ENCODE assay signal across 24 cellular contexts in the genomic region with DNA sequence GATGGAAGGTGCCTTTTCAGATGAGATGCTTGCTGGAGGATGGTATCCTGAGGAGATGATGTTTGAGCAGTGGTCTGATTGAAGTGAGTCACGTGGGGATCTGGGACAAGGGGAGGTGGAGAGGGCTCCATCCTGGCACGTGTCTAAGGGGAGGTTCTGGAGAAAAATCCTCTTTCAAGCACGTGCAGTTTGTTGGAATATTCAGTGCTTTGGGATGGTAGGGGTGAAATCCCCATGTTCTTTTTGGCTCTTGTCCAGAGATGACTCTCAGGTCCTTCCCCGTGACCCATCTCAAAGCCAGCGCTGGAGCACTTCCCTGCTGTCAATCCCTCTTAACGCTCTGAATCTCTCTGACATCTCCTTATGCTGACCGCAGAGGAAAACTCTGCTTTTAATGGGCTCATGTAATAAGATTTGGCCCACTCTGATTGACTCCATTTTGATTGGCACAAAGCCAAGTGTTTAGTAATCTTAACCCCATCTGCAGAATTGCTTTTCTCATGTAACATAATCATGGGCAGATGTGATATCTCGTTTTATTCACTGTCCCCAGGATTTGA. TPM values are rescaled to one million over a fixed set of nuclear protein-coding genes. Genes with fewer than 3 reads are reported as not detected.
DNase-seq lines count a peak whose midpoint lies in the region; TF ChIP-seq lines count a peak whose summit lies in the region.
"Had no signal": no experiment of that assay in that cellular context is flagged by ENCODE, and none has a peak within 500 bp of the region (broad histone marks: within the 10 kb centered on the region; RNA-seq: fewer than 3 reads in every experiment).

No MANE protein-coding gene starts in this region.

- H3K27ac ChIP-seq in HEK293 (ENCODE audit: extremely low read depth, low read depth, low read length), result no peak overlapping the region
- no peak overlapping the region for H3K27ac ChIP-seq in tibial artery
- no peak overlapping the region for H3K27ac ChIP-seq in neuronal stem cell (replicated peaks; ENCODE audit: low read length)
- H3K27ac ChIP-seq: Peyer's patch, right lobe of liver, SJSA1, tibial nerve had no signal

- no peak overlapping the region for H3K23ac ChIP-seq in neuronal stem cell (ENCODE audit: low read depth, low read length, poor library complexity)

- H3K4me2 ChIP-seq in neuronal stem cell (ENCODE audit: insufficient read depth, low read length, poor library complexity, severe bottlenecking), result no peak overlapping the region

- no peak overlapping the region for H3K9ac ChIP-seq in neuronal stem cell (ENCODE audit: low read depth, low read length, poor library complexity)

- H3K4me3 ChIP-seq in HEK293 (ENCODE audit: low read depth, low read length) (no peak overlapping the region), choroid plexus epithelial cell (ENCODE audit: low read depth, low read length) (no peak overlapping the region), tibial artery (no peak overlapping the region), H7 (ENCODE audit: insufficient read depth, low read depth, low read length) (no peak overlapping the region), neuronal stem cell (ENCODE audit: low read length in 2 of 2) (no peak overlapping the region)
- H3K4me3 ChIP-seq: Peyer's patch, right lobe of liver, SJSA1, tibial nerve had no signal

- H3K9me3 ChIP-seq in HEK293 (ENCODE audit: control insufficient read depth, insufficient read depth, low read depth, low read length), result no peaks in the 10 kb centered on the region
- no peaks in the 10 kb centered on the region for H3K9me3 ChIP-seq in tibial artery
- no peaks in the 10 kb centered on the region for H3K9me3 ChIP-seq in neuronal stem cell (replicated peaks in 1 of 2; ENCODE audit: control insufficient read depth in 2 of 2, insufficient read depth in 1 of 2, low read depth in 1 of 2, low read length in 2 of 2)
- H3K9me3 ChIP-seq: Peyer's patch, right lobe of liver, SJSA1, tibial nerve had no signal

- no peak overlapping the region for H4K8ac ChIP-seq in neuronal stem cell (ENCODE audit: low read depth, low read length)

- DNase-seq in D341Med (ENCODE audit: low spot score), result peak; percentile 31
- peak; percentile 36 for DNase-seq in NCI-H2227 (lab: John Stamatoyannopoulos, UW; ENCODE audit: unreplicated experiment)
- DNase-seq in choroid plexus epithelial cell (ENCODE audit: low read depth), result peak; percentile 27
- no peak for DNase-seq in tibial artery
- DNase-seq in H7, result no peak
- DNase-seq in neuronal stem cell (ENCODE audit: low spot score), result no peak
- DNase-seq in head of caudate nucleus, result no peak
- DNase-seq: activated B cell treated with CpG ODN at 0.5 μM for 24 hours; activated CD8-positive, alpha-beta T cell treated with anti-CD3 and anti-CD28 coated beads for 36 hours; activated naive CD4-positive, alpha-beta T cell treated with anti-CD3 and anti-CD28 coated beads for 36 hours; activated T-cell treated with anti-CD3 and anti-CD28 coated beads, Interleukin-2, amount 50 U/mL, for 24 hours; CD4-positive, CD25-positive, alpha-beta regulatory T cell; GOT3; mammary epithelial cell; NCI-H1930; Peyer's patch; right lobe of liver; stimulated activated naive CD4-positive, alpha-beta T cell treated with Interleukin-2 at 50 U/mL for 16 hours had no signal

- H3K36me3 ChIP-seq in HEK293 (ENCODE audit: control insufficient read depth in 2 of 2, insufficient read depth in 1 of 2, low read length in 2 of 2) (peaks cover 0 to 2% of the 10 kb centered on the region in 2 experiments; a peak in 1 of 3 replicates), tibial artery (no peaks in the 10 kb centered on the region), H7 (replicated peaks; ENCODE audit: control insufficient read depth, insufficient read depth, low read length) (no peaks in the 10 kb centered on the region), neuronal stem cell (replicated peaks in 1 of 2; ENCODE audit: control insufficient read depth in 2 of 2, insufficient read depth in 2 of 2, low read length in 2 of 2) (no peaks in the 10 kb centered on the region)
- H3K36me3 ChIP-seq: SJSA1 had no signal

- H2BK15ac ChIP-seq in neuronal stem cell (ENCODE audit: low read length), result no peak overlapping the region

- POLR2A ChIA-PET in HEK293 (lab: Yijun Ruan, JAX), result no interaction called here

- H2BK12ac ChIP-seq in neuronal stem cell (ENCODE audit: low read length), result no peak overlapping the region

- H2BK5ac ChIP-seq in neuronal stem cell (ENCODE audit: low read length), result no peak overlapping the region

- H3K4ac ChIP-seq in neuronal stem cell (ENCODE audit: low read length), result no peak overlapping the region

- H3K14ac ChIP-seq in neuronal stem cell (ENCODE audit: low read length), result no peak overlapping the region

- H4K91ac ChIP-seq in neuronal stem cell (ENCODE audit: low read depth, low read length, poor library complexity), result no peak overlapping the region

- H2AFZ ChIP-seq in neuronal stem cell (ENCODE audit: low read length), result no peak overlapping the region

- intact Hi-C loops in tibial artery (cut with DNase I; ENCODE audit: low total_unique reads) (no loop called here), head of caudate nucleus (cut with DNase I) (no loop called here)

- WGBS in neuronal stem cell (ENCODE audit: extremely low coverage in 2 of 2, insufficient read length in 2 of 2, insufficient replicate concordance in 1 of 2), 2 donors, result no CpG with 5 or more reads among the region's 8 CpGs

- H3K4me1 ChIP-seq in HEK293 (ENCODE audit: control insufficient read depth, insufficient read depth, low read length), result peaks cover 10% of the 10 kb centered on the region
- no peaks in the 10 kb centered on the region for H3K4me1 ChIP-seq in tibial artery
- H3K4me1 ChIP-seq in neuronal stem cell (ENCODE audit: control insufficient read depth in 2 of 2, insufficient read depth in 1 of 2, low read depth in 1 of 2, low read length in 2 of 2), result no peaks in the 10 kb centered on the region
- H3K4me1 ChIP-seq: Peyer's patch, SJSA1 had no signal

- H2AK5ac ChIP-seq in neuronal stem cell (ENCODE audit: low read depth, low read length), result no peak overlapping the region

- no peaks in the 10 kb centered on the region for H3K27me3 ChIP-seq in tibial artery
- H3K27me3 ChIP-seq in H7 (ENCODE audit: control insufficient read depth, insufficient read depth, low read length), result no peaks in the 10 kb centered on the region
- H3K27me3 ChIP-seq in neuronal stem cell (ENCODE audit: control insufficient read depth in 3 of 3, insufficient read depth in 3 of 3, low read depth in 1 of 3, low read length in 3 of 3), result peaks cover 0 to 4% (median 0%) of the 10 kb centered on the region in 3 experiments
- H3K27me3 ChIP-seq: Peyer's patch, right lobe of liver, SJSA1, tibial nerve had no signal

- H3K18ac ChIP-seq in neuronal stem cell (ENCODE audit: low read length), result no peak overlapping the region

- no peak overlapping the region for H2BK120ac ChIP-seq in neuronal stem cell (ENCODE audit: low read depth, low read length)

- CTCF ChIA-PET in HEK293 (lab: Yijun Ruan, JAX), result interaction anchor here (0.6 kb wide), 1 partner anchor 1212 kb away, joined by 3 read pairs; no protein-coding TSS in a partner anchor

- H3K79me1 ChIP-seq in neuronal stem cell (ENCODE audit: low read depth, low read length), result no peaks in the 10 kb centered on the region

- TF ChIP-seq CTCF in HEK293 (tag by site-specific recombination; IDR thresholded peaks at IDR 0.05) (no peak), choroid plexus epithelial cell (conservative IDR thresholded peaks at IDR 0.05; ENCODE audit: low read depth, low read length) (no peak), tibial artery (IDR thresholded peaks at IDR 0.05) (no peak)

TF ChIP-seq in HEK293, 187 proteins besides CTCF, POLR2A, EP300 and RAD21 (continues in another document):
- TF ChIP-seq ZNF529 (tag by site-specific recombination; IDR thresholded peaks at IDR 0.05; ENCODE audit: insufficient replicate concordance) (peak; percentile 47), ZNF248 (tag by site-specific recombination; IDR thresholded peaks at IDR 0.05) (0 out of 2 replicates have a peak, but pooled peaks have one; percentile 48), ZNF830 (tag by site-specific recombination; IDR thresholded peaks at IDR 0.05; ENCODE audit: low read depth) (peak; percentile 50; the same call in 1 of the 2 replicates), YY1 (tag by site-specific recombination; IDR thresholded peaks at IDR 0.05) (0 out of 2 replicates have a peak, but pooled peaks have one; percentile 32), TRIM28 (IDR thresholded peaks at IDR 0.05; ENCODE audit: borderline replicate concordance, low read length) (no peak)

RNA-seq across cellular contexts. Expression of gene KLKB1, which starts 10.8 kb away (rescaled TPM):
- total RNA-seq in H7 (2014; rRNA removed; shearing (Covaris generic)), result 11.8 and 16.3 TPM in 2 replicates
- polyA plus RNA-seq in neuronal stem cell (2013, experiment 1 of 2), result 0.06 TPM
- 0.03 TPM for polyA plus RNA-seq in neuronal stem cell (2013, experiment 2 of 2)
- total RNA-seq: activated CD8-positive, alpha-beta T cell treated with anti-CD3 and anti-CD28 coated beads for 36 hours; activated naive CD4-positive, alpha-beta T cell treated with anti-CD3 and anti-CD28 coated beads for 36 hours; astrocyte; HT1080; mammary epithelial cell; SJSA1 had no signal
- polyA plus RNA-seq: mammary epithelial cell had no signal

RNA-seq across cellular contexts. Expression of gene CYP4V2, which starts 25.2 kb away (rescaled TPM):
- total RNA-seq in H7 (2014; rRNA removed; shearing (Covaris generic)), result 2.9 and 3.3 TPM in 2 replicates
- 0.99 TPM for polyA plus RNA-seq in neuronal stem cell (2013, experiment 1 of 2)
- polyA plus RNA-seq in neuronal stem cell (2013, experiment 2 of 2), result 1.2 TPM

RNA-seq across cellular contexts. Expression of gene F11, which starts 49.4 kb away (rescaled TPM):
- 0.28 and 0.30 TPM in 2 replicates for total RNA-seq in H7 (2014; rRNA removed; shearing (Covaris generic))
- not detected for polyA plus RNA-seq in neuronal stem cell (2013, experiment 1 of 2)
- polyA plus RNA-seq in neuronal stem cell (2013, experiment 2 of 2), result not detected
- total RNA-seq: activated B cell treated with CpG ODN at 0.5 μM for 24 hours; activated CD8-positive, alpha-beta T cell treated with anti-CD3 and anti-CD28 coated beads for 36 hours; activated naive CD4-positive, alpha-beta T cell treated with anti-CD3 and anti-CD28 coated beads for 36 hours; astrocyte; CD4-positive, CD25-positive, alpha-beta regulatory T cell; HT1080; mammary epithelial cell; osteocyte; SJSA1 had no signal
- polyA plus RNA-seq: CD4-positive, CD25-positive, alpha-beta regulatory T cell; mammary epithelial cell had no signal

Comparison
In these comparisons a context has a peak if more than half of its experiments do, and no peak if none do; other contexts are left out.
1. DNase-seq: peak in D341Med (single experiment), NCI-H2227 (single experiment) and choroid plexus epithelial cell (single experiment); none in tibial artery (0 of 2), H7 (single experiment), neuronal stem cell (single experiment) and head of caudate nucleus (0 of 42).